ENCODE assay signal across 1 cellular context in the genomic region with DNA sequence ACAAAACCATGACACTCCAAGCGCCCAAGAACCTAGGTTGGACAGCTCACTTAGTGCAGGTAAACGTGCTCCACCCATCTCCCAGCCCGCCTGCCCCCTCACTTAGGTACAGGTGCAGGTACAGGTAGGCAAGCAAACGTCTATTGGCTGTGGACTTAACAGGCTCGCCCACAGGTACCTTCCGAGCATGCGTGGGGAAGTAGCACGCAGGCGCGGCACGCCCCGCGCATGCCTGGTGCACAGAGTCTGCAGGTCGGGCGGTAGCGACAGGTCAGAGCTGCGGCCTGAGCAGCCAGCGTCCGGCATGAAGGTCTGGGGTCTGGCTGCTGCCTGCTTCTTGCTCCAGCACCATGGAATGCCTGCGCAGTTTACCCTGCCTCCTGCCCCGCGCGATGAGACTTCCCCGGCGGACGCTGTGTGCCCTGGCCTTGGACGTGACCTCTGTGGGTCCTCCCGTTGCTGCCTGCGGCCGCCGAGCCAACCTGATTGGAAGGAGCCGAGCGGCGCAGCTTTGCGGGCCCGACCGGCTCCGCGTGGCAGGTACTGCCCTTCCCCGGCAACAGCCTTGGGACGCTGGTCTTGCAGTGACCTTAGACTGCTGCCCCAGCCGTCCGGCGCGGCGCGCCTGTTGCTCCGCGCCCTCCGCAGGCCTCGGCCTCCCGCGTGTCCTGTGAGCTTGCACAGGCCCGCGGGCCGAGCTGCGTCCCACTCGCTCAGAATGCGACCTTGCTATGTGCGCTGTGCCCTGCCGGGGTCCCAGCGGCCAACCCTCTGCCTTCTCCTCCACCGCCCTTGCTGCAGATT.
TF ChIP-seq lines count a peak whose summit lies in the region.

A gene with protein sequence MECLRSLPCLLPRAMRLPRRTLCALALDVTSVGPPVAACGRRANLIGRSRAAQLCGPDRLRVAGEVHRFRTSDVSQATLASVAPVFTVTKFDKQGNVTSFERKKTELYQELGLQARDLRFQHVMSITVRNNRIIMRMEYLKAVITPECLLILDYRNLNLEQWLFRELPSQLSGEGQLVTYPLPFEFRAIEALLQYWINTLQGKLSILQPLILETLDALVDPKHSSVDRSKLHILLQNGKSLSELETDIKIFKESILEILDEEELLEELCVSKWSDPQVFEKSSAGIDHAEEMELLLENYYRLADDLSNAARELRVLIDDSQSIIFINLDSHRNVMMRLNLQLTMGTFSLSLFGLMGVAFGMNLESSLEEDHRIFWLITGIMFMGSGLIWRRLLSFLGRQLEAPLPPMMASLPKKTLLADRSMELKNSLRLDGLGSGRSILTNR (plus strand): TSS at position 240 of the 804 bp plus-strand sequence. CDS start 111 bp downstream, at position 351.

TF ChIP-seq in HEK293, 187 proteins besides CTCF, POLR2A, EP300 and RAD21 (continued from another document and continues in another):
- TF ChIP-seq ZNF211 (tag by site-specific recombination; IDR thresholded peaks at IDR 0.05; ENCODE audit: low read depth) (no peak), ZFHX2 (tag by site-specific recombination; conservative IDR thresholded peaks at IDR 0.05) (peak; percentile 45), ZNF707 (tag by site-specific recombination; IDR thresholded peaks at IDR 0.05) (no peak), ZNF274 (IDR thresholded peaks at IDR 0.05; ENCODE audit: low read length) (no peak), ZNF274 (tag by site-specific recombination; IDR thresholded peaks at IDR 0.05; ENCODE audit: borderline replicate concordance) (no peak), ZSCAN23 (tag by site-specific recombination; IDR thresholded peaks at IDR 0.05) (no peak), ZBTB7A (tag by site-specific recombination; IDR thresholded peaks at IDR 0.05; ENCODE audit: low read depth) (no peak), ZNF548 (tag by site-specific recombination; IDR thresholded peaks at IDR 0.05) (no peak), ZNF433 (tag by site-specific recombination; IDR thresholded peaks at IDR 0.05; ENCODE audit: low read depth) (no peak), KLF1 (tag by site-specific recombination; IDR thresholded peaks at IDR 0.05) (0 out of 2 replicates have a peak, but pooled peaks have one; percentile 15), ZNF555 (tag by site-specific recombination; conservative IDR thresholded peaks at IDR 0.05) (no peak), GFI1B (tag by site-specific recombination; IDR thresholded peaks at IDR 0.05) (no peak), ZNF140 (tag by site-specific recombination; IDR thresholded peaks at IDR 0.05) (no peak), ZXDB (tag by site-specific recombination; IDR thresholded peaks at IDR 0.05) (peak; percentile 76), ZNF837 (tag by site-specific recombination; IDR thresholded peaks at IDR 0.05) (no peak), BCL11A (tag by site-specific recombination; IDR thresholded peaks at IDR 0.05; ENCODE audit: low read depth) (peak; percentile 64; the same call in 1 of the 2 replicates), ZBTB8A (tag by site-specific recombination; IDR thresholded peaks at IDR 0.05) (peak; percentile 28; the same call in 1 of the 2 replicates), ZNF621 (tag by site-specific recombination; IDR thresholded peaks at IDR 0.05) (no peak), ZSCAN16 (tag by site-specific recombination; IDR thresholded peaks at IDR 0.05) (peak; percentile 42; the same call in 1 of the 2 replicates), ZNF202 (tag by site-specific recombination; IDR thresholded peaks at IDR 0.05; ENCODE audit: borderline replicate concordance) (no peak), WT1 (tag by site-specific recombination; IDR thresholded peaks at IDR 0.05) (peak; percentile 61), SP2 (tag by site-specific recombination; IDR thresholded peaks at IDR 0.05) (peak; percentile 82), ZNF423 (tag by site-specific recombination; IDR thresholded peaks at IDR 0.05) (no peak), ZNF529 (tag by site-specific recombination; IDR thresholded peaks at IDR 0.05; ENCODE audit: insufficient replicate concordance) (no peak), ZNF677 (tag by site-specific recombination; IDR thresholded peaks at IDR 0.05) (no peak), ZNF121 (tag by site-specific recombination; IDR thresholded peaks at IDR 0.05) (no peak; the same call in 1 of the 2 replicates), ZFP69B (tag by site-specific recombination; IDR thresholded peaks at IDR 0.05) (peak; percentile 77; the same call in 1 of the 2 replicates), ZNF16 (tag by site-specific recombination; IDR thresholded peaks at IDR 0.05; ENCODE audit: low read depth) (no peak), RBAK (tag by site-specific recombination; IDR thresholded peaks at IDR 0.05) (no peak), PRDM1 (tag by site-specific recombination; IDR thresholded peaks at IDR 0.05) (no peak)
- TF ChIP-seq, protein P1, sequence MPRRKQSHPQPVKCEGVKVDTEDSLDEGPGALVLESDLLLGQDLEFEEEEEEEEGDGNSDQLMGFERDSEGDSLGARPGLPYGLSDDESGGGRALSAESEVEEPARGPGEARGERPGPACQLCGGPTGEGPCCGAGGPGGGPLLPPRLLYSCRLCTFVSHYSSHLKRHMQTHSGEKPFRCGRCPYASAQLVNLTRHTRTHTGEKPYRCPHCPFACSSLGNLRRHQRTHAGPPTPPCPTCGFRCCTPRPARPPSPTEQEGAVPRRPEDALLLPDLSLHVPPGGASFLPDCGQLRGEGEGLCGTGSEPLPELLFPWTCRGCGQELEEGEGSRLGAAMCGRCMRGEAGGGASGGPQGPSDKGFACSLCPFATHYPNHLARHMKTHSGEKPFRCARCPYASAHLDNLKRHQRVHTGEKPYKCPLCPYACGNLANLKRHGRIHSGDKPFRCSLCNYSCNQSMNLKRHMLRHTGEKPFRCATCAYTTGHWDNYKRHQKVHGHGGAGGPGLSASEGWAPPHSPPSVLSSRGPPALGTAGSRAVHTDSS (tag by site-specific recombination; IDR thresholded peaks at IDR 0.05), result no peak
- TF ChIP-seq, protein P2, sequence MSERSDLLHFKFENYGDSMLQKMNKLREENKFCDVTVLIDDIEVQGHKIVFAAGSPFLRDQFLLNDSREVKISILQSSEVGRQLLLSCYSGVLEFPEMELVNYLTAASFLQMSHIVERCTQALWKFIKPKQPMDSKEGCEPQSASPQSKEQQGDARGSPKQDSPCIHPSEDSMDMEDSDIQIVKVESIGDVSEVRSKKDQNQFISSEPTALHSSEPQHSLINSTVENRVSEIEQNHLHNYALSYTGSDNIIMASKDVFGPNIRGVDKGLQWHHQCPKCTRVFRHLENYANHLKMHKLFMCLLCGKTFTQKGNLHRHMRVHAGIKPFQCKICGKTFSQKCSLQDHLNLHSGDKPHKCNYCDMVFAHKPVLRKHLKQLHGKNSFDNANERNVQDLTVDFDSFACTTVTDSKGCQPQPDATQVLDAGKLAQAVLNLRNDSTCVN (tag by site-specific recombination; optimal IDR thresholded peaks at IDR 0.05), result peak; percentile 67
- TF ChIP-seq, protein P3, sequence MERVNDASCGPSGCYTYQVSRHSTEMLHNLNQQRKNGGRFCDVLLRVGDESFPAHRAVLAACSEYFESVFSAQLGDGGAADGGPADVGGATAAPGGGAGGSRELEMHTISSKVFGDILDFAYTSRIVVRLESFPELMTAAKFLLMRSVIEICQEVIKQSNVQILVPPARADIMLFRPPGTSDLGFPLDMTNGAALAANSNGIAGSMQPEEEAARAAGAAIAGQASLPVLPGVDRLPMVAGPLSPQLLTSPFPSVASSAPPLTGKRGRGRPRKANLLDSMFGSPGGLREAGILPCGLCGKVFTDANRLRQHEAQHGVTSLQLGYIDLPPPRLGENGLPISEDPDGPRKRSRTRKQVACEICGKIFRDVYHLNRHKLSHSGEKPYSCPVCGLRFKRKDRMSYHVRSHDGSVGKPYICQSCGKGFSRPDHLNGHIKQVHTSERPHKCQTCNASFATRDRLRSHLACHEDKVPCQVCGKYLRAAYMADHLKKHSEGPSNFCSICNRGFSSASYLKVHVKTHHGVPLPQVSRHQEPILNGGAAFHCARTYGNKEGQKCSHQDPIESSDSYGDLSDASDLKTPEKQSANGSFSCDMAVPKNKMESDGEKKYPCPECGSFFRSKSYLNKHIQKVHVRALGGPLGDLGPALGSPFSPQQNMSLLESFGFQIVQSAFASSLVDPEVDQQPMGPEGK (tag by site-specific recombination; IDR thresholded peaks at IDR 0.05), result no peak
- TF ChIP-seq, protein P4, sequence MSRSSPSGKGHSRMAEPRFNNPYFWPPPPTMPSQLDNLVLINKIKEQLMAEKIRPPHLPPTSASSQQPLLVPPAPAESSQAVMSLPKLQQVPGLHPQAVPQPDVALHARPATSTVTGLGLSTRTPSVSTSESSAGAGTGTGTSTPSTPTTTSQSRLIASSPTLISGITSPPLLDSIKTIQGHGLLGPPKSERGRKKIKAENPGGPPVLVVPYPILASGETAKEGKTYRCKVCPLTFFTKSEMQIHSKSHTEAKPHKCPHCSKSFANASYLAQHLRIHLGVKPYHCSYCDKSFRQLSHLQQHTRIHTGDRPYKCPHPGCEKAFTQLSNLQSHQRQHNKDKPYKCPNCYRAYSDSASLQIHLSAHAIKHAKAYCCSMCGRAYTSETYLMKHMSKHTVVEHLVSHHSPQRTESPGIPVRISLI (tag by site-specific recombination; IDR thresholded peaks at IDR 0.05), result no peak
- TF ChIP-seq, protein P5, sequence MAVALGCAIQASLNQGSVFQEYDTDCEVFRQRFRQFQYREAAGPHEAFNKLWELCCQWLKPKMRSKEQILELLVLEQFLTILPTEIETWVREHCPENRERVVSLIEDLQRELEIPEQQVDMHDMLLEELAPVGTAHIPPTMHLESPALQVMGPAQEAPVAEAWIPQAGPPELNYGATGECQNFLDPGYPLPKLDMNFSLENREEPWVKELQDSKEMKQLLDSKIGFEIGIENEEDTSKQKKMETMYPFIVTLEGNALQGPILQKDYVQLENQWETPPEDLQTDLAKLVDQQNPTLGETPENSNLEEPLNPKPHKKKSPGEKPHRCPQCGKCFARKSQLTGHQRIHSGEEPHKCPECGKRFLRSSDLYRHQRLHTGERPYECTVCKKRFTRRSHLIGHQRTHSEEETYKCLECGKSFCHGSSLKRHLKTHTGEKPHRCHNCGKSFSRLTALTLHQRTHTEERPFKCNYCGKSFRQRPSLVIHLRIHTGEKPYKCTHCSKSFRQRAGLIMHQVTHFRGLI (tag by site-specific recombination; IDR thresholded peaks at IDR 0.05), result 0 out of 2 replicates have a peak, but pooled peaks have one; percentile 56
- TF ChIP-seq, protein P6, sequence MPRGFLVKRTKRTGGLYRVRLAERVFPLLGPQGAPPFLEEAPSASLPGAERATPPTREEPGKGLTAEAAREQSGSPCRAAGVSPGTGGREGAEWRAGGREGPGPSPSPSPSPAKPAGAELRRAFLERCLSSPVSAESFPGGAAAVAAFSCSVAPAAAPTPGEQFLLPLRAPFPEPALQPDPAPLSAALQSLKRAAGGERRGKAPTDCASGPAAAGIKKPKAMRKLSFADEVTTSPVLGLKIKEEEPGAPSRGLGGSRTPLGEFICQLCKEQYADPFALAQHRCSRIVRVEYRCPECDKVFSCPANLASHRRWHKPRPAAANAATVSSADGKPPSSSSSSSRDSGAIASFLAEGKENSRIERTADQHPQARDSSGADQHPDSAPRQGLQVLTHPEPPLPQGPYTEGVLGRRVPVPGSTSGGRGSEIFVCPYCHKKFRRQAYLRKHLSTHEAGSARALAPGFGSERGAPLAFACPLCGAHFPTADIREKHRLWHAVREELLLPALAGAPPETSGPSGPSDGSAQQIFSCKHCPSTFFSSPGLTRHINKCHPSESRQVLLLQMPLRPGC (tag by site-specific recombination; IDR thresholded peaks at IDR 0.05), result peak; percentile 53; the same call in 1 of the 2 replicates
- TF ChIP-seq, protein P7, sequence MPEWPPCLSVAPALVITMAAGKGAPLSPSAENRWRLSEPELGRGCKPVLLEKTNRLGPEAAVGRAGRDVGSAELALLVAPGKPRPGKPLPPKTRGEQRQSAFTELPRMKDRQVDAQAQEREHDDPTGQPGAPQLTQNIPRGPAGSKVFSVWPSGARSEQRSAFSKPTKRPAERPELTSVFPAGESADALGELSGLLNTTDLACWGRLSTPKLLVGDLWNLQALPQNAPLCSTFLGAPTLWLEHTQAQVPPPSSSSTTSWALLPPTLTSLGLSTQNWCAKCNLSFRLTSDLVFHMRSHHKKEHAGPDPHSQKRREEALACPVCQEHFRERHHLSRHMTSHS (tag by site-specific recombination; IDR thresholded peaks at IDR 0.05), result no peak
- TF ChIP-seq, protein P8, sequence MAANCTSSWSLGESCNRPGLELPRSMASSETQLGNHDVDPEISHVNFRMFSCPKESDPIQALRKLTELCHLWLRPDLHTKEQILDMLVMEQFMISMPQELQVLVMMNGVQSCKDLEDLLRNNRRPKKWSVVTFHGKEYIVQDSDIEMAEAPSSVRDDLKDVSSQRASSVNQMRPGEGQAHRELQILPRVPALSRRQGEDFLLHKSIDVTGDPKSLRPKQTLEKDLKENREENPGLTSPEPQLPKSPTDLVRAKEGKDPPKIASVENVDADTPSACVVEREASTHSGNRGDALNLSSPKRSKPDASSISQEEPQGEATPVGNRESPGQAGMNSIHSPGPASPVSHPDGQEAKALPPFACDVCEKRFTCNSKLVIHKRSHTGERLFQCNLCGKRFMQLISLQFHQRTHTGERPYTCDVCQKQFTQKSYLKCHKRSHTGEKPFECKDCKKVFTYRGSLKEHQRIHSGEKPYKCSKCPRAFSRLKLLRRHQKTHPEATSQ (tag by site-specific recombination; IDR thresholded peaks at IDR 0.05), result peak; percentile 86; the same call in 1 of the 2 replicates
- TF ChIP-seq, protein P9, sequence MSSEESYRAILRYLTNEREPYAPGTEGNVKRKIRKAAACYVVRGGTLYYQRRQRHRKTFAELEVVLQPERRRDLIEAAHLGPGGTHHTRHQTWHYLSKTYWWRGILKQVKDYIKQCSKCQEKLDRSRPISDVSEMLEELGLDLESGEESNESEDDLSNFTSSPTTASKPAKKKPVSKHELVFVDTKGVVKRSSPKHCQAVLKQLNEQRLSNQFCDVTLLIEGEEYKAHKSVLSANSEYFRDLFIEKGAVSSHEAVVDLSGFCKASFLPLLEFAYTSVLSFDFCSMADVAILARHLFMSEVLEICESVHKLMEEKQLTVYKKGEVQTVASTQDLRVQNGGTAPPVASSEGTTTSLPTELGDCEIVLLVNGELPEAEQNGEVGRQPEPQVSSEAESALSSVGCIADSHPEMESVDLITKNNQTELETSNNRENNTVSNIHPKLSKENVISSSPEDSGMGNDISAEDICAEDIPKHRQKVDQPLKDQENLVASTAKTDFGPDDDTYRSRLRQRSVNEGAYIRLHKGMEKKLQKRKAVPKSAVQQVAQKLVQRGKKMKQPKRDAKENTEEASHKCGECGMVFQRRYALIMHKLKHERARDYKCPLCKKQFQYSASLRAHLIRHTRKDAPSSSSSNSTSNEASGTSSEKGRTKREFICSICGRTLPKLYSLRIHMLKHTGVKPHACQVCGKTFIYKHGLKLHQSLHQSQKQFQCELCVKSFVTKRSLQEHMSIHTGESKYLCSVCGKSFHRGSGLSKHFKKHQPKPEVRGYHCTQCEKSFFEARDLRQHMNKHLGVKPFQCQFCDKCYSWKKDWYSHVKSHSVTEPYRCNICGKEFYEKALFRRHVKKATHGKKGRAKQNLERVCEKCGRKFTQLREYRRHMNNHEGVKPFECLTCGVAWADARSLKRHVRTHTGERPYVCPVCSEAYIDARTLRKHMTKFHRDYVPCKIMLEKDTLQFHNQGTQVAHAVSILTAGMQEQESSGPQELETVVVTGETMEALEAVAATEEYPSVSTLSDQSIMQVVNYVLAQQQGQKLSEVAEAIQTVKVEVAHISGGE (tag by site-specific recombination; conservative IDR thresholded peaks at IDR 0.05; ENCODE audit: low read depth), result 0 out of 2 replicates have a peak, but pooled peaks have one; percentile 16
